ENCODE assay signal across 8 cellular contexts in genomic region chr19:55368701-55369563, GRCh38. TPM values are rescaled to one million over a fixed set of nuclear protein-coding genes. Genes with fewer than 3 reads are reported as not detected.
DNase-seq lines count a peak whose midpoint lies in the region; ATAC-seq, FAIRE-seq and TF ChIP-seq lines count a peak whose summit lies in the region.

No MANE protein-coding gene starts in this region.

- CTCF ChIA-PET in K562 (lab: Yijun Ruan, JAX; ENCODE audit: low intra/inter-chr PET ratio): no interaction called here

- FAIRE-seq in K562 (lab: Jason Lieb, UNC): no peak

- in situ Hi-C loops in K562 (cut with MboI): no loop called here

- peak overlapping the region; percentile 21; the same call in 1 of the 2 replicates for H3K27ac Mint-ChIP-seq in HFFc6

- WGBS in K562 (ENCODE audit: insufficient coverage, low coverage, missing lambda C conversion rate): 34% methylated on average over 19 of the region's 54 CpGs
- 9 to 20% methylated on average over 32 to 54 of the region's 54 CpGs for WGBS in lung, 2 donors

- TF ChIP-seq EP300 in K562 (IDR thresholded peaks at IDR 0.05; ENCODE audit: low read length): no peak

- no peak overlapping the region for H3K27ac ChIP-seq in K562 (ENCODE audit: extremely low read depth, low read depth, low read length)
- H3K27ac ChIP-seq in lung (ENCODE audit: low read depth in 1 of 2, low read length in 1 of 2): no peak overlapping the region

- BruUV-seq in K562 (replicated peaks; lab: Mats Ljungman, UMichigan): no TSS peak

- TF ChIP-seq CTCF in BE2C (IDR thresholded peaks at IDR 0.05; ENCODE audit: low read depth, low read length): no peak
- TF ChIP-seq CTCF in HFFc6 (IDR thresholded peaks at IDR 0.05): no peak
- no peak for TF ChIP-seq CTCF in K562 (IDR thresholded peaks at IDR 0.05 in 2 of 3, conservative IDR thresholded peaks at IDR 0.05 in 1 of 3; ENCODE audit: insufficient read depth in 2 of 3, low read depth in 1 of 3, low read length in 3 of 3)
- TF ChIP-seq CTCF in lung (IDR thresholded peaks at IDR 0.05; ENCODE audit: control extremely low read depth, extremely low read depth): no peak

- intact Hi-C loops in K562 (cut with micrococcal nuclease) (no loop called here), posterior vena cava (cut with DNase I) (no loop called here)

- POLR2A ChIA-PET in K562 (lab: Yijun Ruan, JAX): interaction anchor here (0.7 to 1.5 kb wide), 4 partner anchors 8 to 37 kb away, joined by 3 to 6 read pairs (median 4); no protein-coding TSS in a partner anchor

- H3K9ac ChIP-seq in K562 (ENCODE audit: insufficient read depth in 1 of 2, low read depth in 2 of 2, low read length in 2 of 2): peak overlapping the region; percentile 12 to 71; a peak in 3 of 4 replicates

- no peaks in the 10 kb centered on the region for H3K36me3 ChIP-seq in BE2C
- H3K36me3 ChIP-seq in K562 (ENCODE audit: control insufficient read depth, insufficient read depth, low read length): no peaks in the 10 kb centered on the region
- no peaks in the 10 kb centered on the region for H3K36me3 ChIP-seq in lung (ENCODE audit: control insufficient read depth in 2 of 2, insufficient read depth in 2 of 2, low read length in 2 of 2)

- peak overlapping the region; percentile 73 for H3K4me3 Mint-ChIP-seq in HFFc6

- H3K4me3 ChIP-seq in BE2C (ENCODE audit: low read depth, low read length) (peak overlapping the region; percentile 26), K562 (peak overlapping the region; percentile 19; the same call in 1 of the 2 replicates), lung (no peak overlapping the region)

- H3K27me3 ChIP-seq in BE2C (peaks cover 19% of the 10 kb centered on the region), K562 (ENCODE audit: control insufficient read depth in 2 of 2, insufficient read depth in 2 of 2, low read length in 2 of 2) (peaks cover 11% of the 10 kb centered on the region in 2 experiments; a peak in 4 of 5 replicates), lung (ENCODE audit: control insufficient read depth, insufficient read depth) (peaks cover 4% of the 10 kb centered on the region)

- no peaks in the 10 kb centered on the region for H3K9me1 ChIP-seq in K562 (ENCODE audit: control insufficient read depth, insufficient read depth, low read length)

- peaks cover 25% of the 10 kb centered on the region for H3K4me1 Mint-ChIP-seq in HFFc6 (ENCODE audit: low read depth)

- no peaks in the 10 kb centered on the region for H3K79me2 ChIP-seq in K562 (ENCODE audit: control insufficient read depth, insufficient read depth, low read length)

- DNase-seq in BE2C: no peak
- peak; percentile 20 for DNase-seq in HFFc6
- DNase-seq in K562 (ENCODE audit: extremely low read depth in 1 of 4, low spot score in 3 of 4): peak; percentile 67 to 92 (median 86)
- DNase-seq in lung (ENCODE audit: low spot score): no peak
- no peak for DNase-seq in putamen (ENCODE audit: low spot score)
- DNase-seq in posterior vena cava (ENCODE audit: low spot score): no peak
- DNase-seq in erythroblast (lab: John Stamatoyannopoulos, UW): no peak

- no peaks in the 10 kb centered on the region for H3K9me3 Mint-ChIP-seq in HFFc6

- H3K36me3 Mint-ChIP-seq in HFFc6 (ENCODE audit: low read depth): peaks cover 8% of the 10 kb centered on the region; the same call in 1 of the 2 replicates

- no peak for TF ChIP-seq POLR2A in K562 (conservative IDR thresholded peaks at IDR 0.05)
- no peak for TF ChIP-seq POLR2A in erythroblast (IDR thresholded peaks at IDR 0.05; ENCODE audit: low read length)

- 0 out of 2 replicates have a peak, but pooled peaks cover 3% of the 10 kb centered on the region for H4K20me1 ChIP-seq in K562 (replicated peaks; ENCODE audit: control insufficient read depth, insufficient read depth, low read length)

- ATAC-seq in K562 (peak; percentile 85), lung (ENCODE audit: insufficient read depth, low FRiP score) (peak; percentile 41), HG03439 (IDR thresholded peaks at IDR 0.05; ENCODE audit: unreplicated experiment) (no peak)

- TF ChIP-seq RAD21 in K562 (CRISPR knock-in tag; conservative IDR thresholded peaks at IDR 0.05 in 1 of 2, IDR thresholded peaks at IDR 0.05 in 1 of 2): no peak

- H2AFZ ChIP-seq in K562 (ENCODE audit: low read depth, low read length): peak overlapping the region; percentile 63

- H3K27me3 Mint-ChIP-seq in HFFc6 (ENCODE audit: insufficient read depth): peaks cover 2% of the 10 kb centered on the region; the same call in 1 of the 2 replicates

- H3K9me3 ChIP-seq in BE2C: no peaks in the 10 kb centered on the region
- H3K9me3 ChIP-seq in K562 (replicated peaks; ENCODE audit: control insufficient read depth, insufficient read depth, low read depth, low read length): no peaks in the 10 kb centered on the region
- peaks cover 0 to 4% of the 10 kb centered on the region in 2 donors for H3K9me3 ChIP-seq in lung (ENCODE audit: control insufficient read depth in 2 of 2, insufficient read depth in 1 of 2, low read length in 1 of 2)

- H3K4me1 ChIP-seq in BE2C (peaks cover 9% of the 10 kb centered on the region), K562 (replicated peaks in 1 of 2; ENCODE audit: control insufficient read depth in 2 of 2, insufficient read depth in 2 of 2, low read length in 2 of 2) (peaks cover under 1 to 52% of the 10 kb centered on the region in 2 experiments; a peak in 3 of 5 replicates), lung (ENCODE audit: control insufficient read depth in 2 of 2, insufficient read depth in 2 of 2, low read length in 2 of 2) (peaks cover 0 to 11% of the 10 kb centered on the region in 2 donors)

- peak overlapping the region; percentile 18; the same call in 1 of the 2 replicates for H3K4me2 ChIP-seq in K562 (ENCODE audit: insufficient read depth, low read length)

RNA-seq across cellular contexts. Expression of gene IL11, which starts 1.3 kb away (rescaled TPM):
- polyA plus RNA-seq in BE2C (2012; ENCODE audit: insufficient read depth, insufficient read length, low read depth): not detected
- total RNA-seq in HFFc6 (2021; fragmentation: NEBNext Ultra II Directional; extraction: Animal tissue kit (Norgen Biotek cat#: 25700)): 10 to 100 TPM; 22.2 to 43.4 (median 36.1) TPM
- total RNA-seq in K562 (2011; cell fraction: chromatin; rRNA removed; ENCODE audit: low replicate concordance): 0.28 and 0.97 TPM in 2 replicates
- total RNA-seq in K562 (2011; cell fraction: nucleolus; rRNA removed): 1.0 TPM in 1 of 2 replicates, not detected in the other
- total RNA-seq in K562 (2011; cell fraction: nucleoplasm; rRNA removed): 0.53 and 0.81 TPM in 2 replicates
- not detected in 2 replicates for total RNA-seq in K562 (2014; rRNA removed)
- total RNA-seq in K562 (2014; rRNA removed; fragmentation: Illumina TruSeq; extraction: Trizol): not detected in 2 replicates
- not detected in 2 replicates for total RNA-seq in K562 (2015; rRNA removed; fragmentation: Illumina TruSeq; extraction: Trizol)
- total RNA-seq in K562 (2021): not detected in 2 replicates
- polyA plus RNA-seq in K562 (2011; rRNA removed): 0.19 and 0.42 TPM in 2 replicates
- 0.12 and 1.5 TPM in 2 replicates for polyA plus RNA-seq in K562 (2011; cell fraction: cytosol; rRNA removed)
- polyA plus RNA-seq in K562 (2011; cell fraction: nucleus; rRNA removed): 1.2 and 3.6 TPM in 2 replicates
- 0.10 and 0.19 TPM in 2 replicates for polyA plus RNA-seq in K562 (2012)
- 0.06 TPM in 1 of 2 replicates, not detected in the other for polyA plus RNA-seq in K562 (2014; fragmentation: Illumina TruSeq; extraction: Trizol)
- not detected for polyA plus RNA-seq in K562 (2014; fragmentation: Nextera tagmentation; extraction: Ambion mirVana)
- polyA plus RNA-seq in K562 (2014; rRNA removed): 0.04 TPM in 1 of 2 replicates, not detected in the other
- polyA minus RNA-seq in K562 (2011; rRNA and poly(A)+ RNA removed): 0.11 TPM in 1 of 2 replicates, not detected in the other
- 0.86 TPM in 1 of 2 replicates, not detected in the other for polyA minus RNA-seq in K562 (2011; cell fraction: cytosol; rRNA and poly(A)+ RNA removed)
- 0.40 TPM in 1 of 2 replicates, not detected in the other for polyA minus RNA-seq in K562 (2011; cell fraction: nucleus; rRNA and poly(A)+ RNA removed)
- total RNA-seq in lung: under 1 TPM in 1 of 2 donors, not detected in 1; 0.74 TPM
- polyA plus RNA-seq in lung: under 1 TPM; 0.26 to 0.41 TPM
- total RNA-seq in posterior vena cava: not detected

RNA-seq across cellular contexts. Expression of gene GARIN5B, which starts 5.9 kb away (rescaled TPM):
- not detected for polyA plus RNA-seq in BE2C (2012; ENCODE audit: insufficient read depth, insufficient read length, low read depth)
- under 1 TPM in 1 of 6 experiments, not detected in 5; 0.05 TPM for total RNA-seq in HFFc6 (2021; fragmentation: NEBNext Ultra II Directional; extraction: Animal tissue kit (Norgen Biotek cat#: 25700))
- not detected in 2 replicates for total RNA-seq in K562 (2011; cell fraction: chromatin; rRNA removed; ENCODE audit: low replicate concordance)
- not detected in 2 replicates for total RNA-seq in K562 (2011; cell fraction: nucleolus; rRNA removed)
- total RNA-seq in K562 (2011; cell fraction: nucleoplasm; rRNA removed): not detected in 2 replicates
- total RNA-seq in K562 (2014; rRNA removed) (not detected in 2 replicates), K562 (2014; rRNA removed; fragmentation: Illumina TruSeq; extraction: Trizol) (not detected in 2 replicates), K562 (2015; rRNA removed; fragmentation: Illumina TruSeq; extraction: Trizol) (not detected in 2 replicates), K562 (2021) (not detected in 2 replicates), lung (under 1 TPM in 1 of 2 donors, not detected in 1; 0.09 TPM), posterior vena cava (not detected)
- polyA plus RNA-seq in K562 (2011; rRNA removed) (not detected in 2 replicates), K562 (2014; fragmentation: Illumina TruSeq; extraction: Trizol) (not detected in 2 replicates), K562 (2014; fragmentation: Nextera tagmentation; extraction: Ambion mirVana) (not detected), K562 (2014; rRNA removed) (not detected in 2 replicates), lung (not detected)
- not detected in 2 replicates for polyA plus RNA-seq in K562 (2011; cell fraction: cytosol; rRNA removed)
- 0.04 TPM in 1 of 2 replicates, not detected in the other for polyA plus RNA-seq in K562 (2011; cell fraction: nucleus; rRNA removed)
- not detected in 2 replicates for polyA plus RNA-seq in K562 (2012)
- not detected in 2 replicates for polyA minus RNA-seq in K562 (2011; rRNA and poly(A)+ RNA removed)
- not detected in 2 replicates for polyA minus RNA-seq in K562 (2011; cell fraction: cytosol; rRNA and poly(A)+ RNA removed)
- not detected in 2 replicates for polyA minus RNA-seq in K562 (2011; cell fraction: nucleus; rRNA and poly(A)+ RNA removed)

RNA-seq across cellular contexts. Expression of gene TMEM190, which starts 7.7 kb away (rescaled TPM):
- polyA plus RNA-seq in BE2C (2012; ENCODE audit: insufficient read depth, insufficient read length, low read depth): not detected
- total RNA-seq in HFFc6 (2021; fragmentation: NEBNext Ultra II Directional; extraction: Animal tissue kit (Norgen Biotek cat#: 25700)): 1 to 10 TPM in 1 of 6 experiments, under 1 TPM in 2, not detected in 3; 0.33 to 1.1 (median 0.61) TPM
- total RNA-seq in K562 (2011; cell fraction: chromatin; rRNA removed; ENCODE audit: low replicate concordance): not detected in 2 replicates
- not detected in 2 replicates for total RNA-seq in K562 (2011; cell fraction: nucleolus; rRNA removed)
- total RNA-seq in K562 (2011; cell fraction: nucleoplasm; rRNA removed): not detected in 2 replicates
- total RNA-seq in K562 (2014; rRNA removed): not detected in 2 replicates
- not detected in 2 replicates for total RNA-seq in K562 (2014; rRNA removed; fragmentation: Illumina TruSeq; extraction: Trizol)
- not detected in 2 replicates for total RNA-seq in K562 (2015; rRNA removed; fragmentation: Illumina TruSeq; extraction: Trizol)
- total RNA-seq in K562 (2021): not detected in 2 replicates
- polyA plus RNA-seq in K562 (2011; rRNA removed): not detected in 2 replicates
- polyA plus RNA-seq in K562 (2011; cell fraction: cytosol; rRNA removed): not detected in 2 replicates
- 0.37 TPM in 1 of 2 replicates, not detected in the other for polyA plus RNA-seq in K562 (2011; cell fraction: nucleus; rRNA removed)
- polyA plus RNA-seq in K562 (2012): not detected in 2 replicates
- not detected in 2 replicates for polyA plus RNA-seq in K562 (2014; fragmentation: Illumina TruSeq; extraction: Trizol)
- polyA plus RNA-seq in K562 (2014; fragmentation: Nextera tagmentation; extraction: Ambion mirVana): not detected
- polyA plus RNA-seq in K562 (2014; rRNA removed): not detected in 2 replicates
- polyA minus RNA-seq in K562 (2011; rRNA and poly(A)+ RNA removed): not detected in 2 replicates
- not detected in 2 replicates for polyA minus RNA-seq in K562 (2011; cell fraction: cytosol; rRNA and poly(A)+ RNA removed)
- not detected in 2 replicates for polyA minus RNA-seq in K562 (2011; cell fraction: nucleus; rRNA and poly(A)+ RNA removed)
- total RNA-seq in lung: 100 to 1,000 TPM in 1 of 2 donors, 10 to 100 TPM in 1; 14.3 to 106 TPM
- 10 to 100 TPM; 56.2 to 68.8 TPM for polyA plus RNA-seq in lung
- not detected for total RNA-seq in posterior vena cava

RNA-seq across cellular contexts. Expression of gene COX6B2, which starts 14.4 kb away (rescaled TPM):
- not detected for polyA plus RNA-seq in BE2C (2012; ENCODE audit: insufficient read depth, insufficient read length, low read depth)
- total RNA-seq in HFFc6 (2021; fragmentation: NEBNext Ultra II Directional; extraction: Animal tissue kit (Norgen Biotek cat#: 25700)): not detected
- 4.5 and 12.9 TPM in 2 replicates for total RNA-seq in K562 (2011; cell fraction: chromatin; rRNA removed; ENCODE audit: low replicate concordance)
- total RNA-seq in K562 (2011; cell fraction: nucleolus; rRNA removed): 6.8 and 7.2 TPM in 2 replicates
- 7.8 and 8.9 TPM in 2 replicates for total RNA-seq in K562 (2011; cell fraction: nucleoplasm; rRNA removed)
- total RNA-seq in K562 (2014; rRNA removed) (0.59 and 1.3 TPM in 2 replicates), K562 (2014; rRNA removed; fragmentation: Illumina TruSeq; extraction: Trizol) (0.40 and 0.61 TPM in 2 replicates), K562 (2015; rRNA removed; fragmentation: Illumina TruSeq; extraction: Trizol) (0.23 and 0.83 TPM in 2 replicates), K562 (2021) (2.5 and 2.6 TPM in 2 replicates), lung (1 to 10 TPM in 1 of 2 donors, not detected in 1; 1.4 TPM), posterior vena cava (1 to 10 TPM in 1 of 2 donors, not detected in 1; 1.3 TPM)
- polyA plus RNA-seq in K562 (2011; rRNA removed) (1.8 and 1.9 TPM in 2 replicates), K562 (2014; fragmentation: Illumina TruSeq; extraction: Trizol) (1.2 and 2.1 TPM in 2 replicates), K562 (2014; fragmentation: Nextera tagmentation; extraction: Ambion mirVana) (under 1 TPM; 0.56 to 0.71 TPM), K562 (2014; rRNA removed) (1.4 and 1.5 TPM in 2 replicates), lung (under 1 TPM; 0.16 to 0.50 TPM)
- polyA plus RNA-seq in K562 (2011; cell fraction: cytosol; rRNA removed): 1.0 and 2.3 TPM in 2 replicates
- polyA plus RNA-seq in K562 (2011; cell fraction: nucleus; rRNA removed): 13.4 and 60.3 TPM in 2 replicates
- polyA plus RNA-seq in K562 (2012): 0.97 and 1.7 TPM in 2 replicates
- 0.51 and 0.60 TPM in 2 replicates for polyA minus RNA-seq in K562 (2011; rRNA and poly(A)+ RNA removed)
- polyA minus RNA-seq in K562 (2011; cell fraction: cytosol; rRNA and poly(A)+ RNA removed): 0.38 TPM in 1 of 2 replicates, not detected in the other
- polyA minus RNA-seq in K562 (2011; cell fraction: nucleus; rRNA and poly(A)+ RNA removed): 1.8 and 2.6 TPM in 2 replicates

RNA-seq across cellular contexts. Expression of gene TMEM238, which starts 15.2 kb away (rescaled TPM):
- polyA plus RNA-seq in BE2C (2012; ENCODE audit: insufficient read depth, insufficient read length, low read depth): 4.6 TPM
- total RNA-seq in HFFc6 (2021; fragmentation: NEBNext Ultra II Directional; extraction: Animal tissue kit (Norgen Biotek cat#: 25700)): 1 to 10 TPM in 2 of 6 experiments, under 1 TPM in 4; 0.26 to 2.4 (median 0.64) TPM
- not detected in 2 replicates for total RNA-seq in K562 (2011; cell fraction: chromatin; rRNA removed; ENCODE audit: low replicate concordance)
- 0.53 and 1.5 TPM in 2 replicates for total RNA-seq in K562 (2011; cell fraction: nucleolus; rRNA removed)
- total RNA-seq in K562 (2011; cell fraction: nucleoplasm; rRNA removed): not detected in 2 replicates
- total RNA-seq in K562 (2014; rRNA removed): 3.6 and 3.7 TPM in 2 replicates
- 0.18 TPM in 1 of 2 replicates, not detected in the other for total RNA-seq in K562 (2014; rRNA removed; fragmentation: Illumina TruSeq; extraction: Trizol)
- total RNA-seq in K562 (2015; rRNA removed; fragmentation: Illumina TruSeq; extraction: Trizol): 0.18 and 0.38 TPM in 2 replicates
- 4.3 and 5.1 TPM in 2 replicates for total RNA-seq in K562 (2021)
- polyA plus RNA-seq in K562 (2011; rRNA removed): 0.18 TPM in 1 of 2 replicates, not detected in the other
- 0.21 and 3.5 TPM in 2 replicates for polyA plus RNA-seq in K562 (2011; cell fraction: cytosol; rRNA removed)
- polyA plus RNA-seq in K562 (2011; cell fraction: nucleus; rRNA removed): 0.67 TPM in 1 of 2 replicates, not detected in the other
- 1.4 and 1.7 TPM in 2 replicates for polyA plus RNA-seq in K562 (2012)
- polyA plus RNA-seq in K562 (2014; fragmentation: Illumina TruSeq; extraction: Trizol): not detected in 2 replicates
- not detected for polyA plus RNA-seq in K562 (2014; fragmentation: Nextera tagmentation; extraction: Ambion mirVana)
- 1.3 and 2.1 TPM in 2 replicates for polyA plus RNA-seq in K562 (2014; rRNA removed)
- polyA minus RNA-seq in K562 (2011; rRNA and poly(A)+ RNA removed): not detected in 2 replicates
- polyA minus RNA-seq in K562 (2011; cell fraction: cytosol; rRNA and poly(A)+ RNA removed): not detected in 2 replicates
- polyA minus RNA-seq in K562 (2011; cell fraction: nucleus; rRNA and poly(A)+ RNA removed): 0.40 and 0.89 TPM in 2 replicates
- 10 to 100 TPM in 1 of 2 donors, under 1 TPM in 1; 0.43 to 31.0 TPM for total RNA-seq in lung
- polyA plus RNA-seq in lung: under 1 TPM; 0.76 to 0.89 TPM
- total RNA-seq in posterior vena cava: under 1 TPM; 0.69 to 0.90 TPM

Comparison
In these comparisons a context has a peak if more than half of its experiments do, and no peak if none do; other contexts are left out.
1. DNase-seq: peak in HFFc6 (single experiment) and K562 (4 of 4); none in BE2C (single experiment), lung (single experiment), putamen (single experiment), posterior vena cava (single experiment) and erythroblast (0 of 2).
2. RNA of gene IL11, which starts 1.3 kb away (total RNA-seq): 22.2 to 43.4 TPM in HFFc6; 0.74 TPM in lung, not detected in posterior vena cava and 0.28 to 1.0 TPM in K562; every median in the first group is over 10 times any median in the second.
3. RNA of gene TMEM190, which starts 7.7 kb away (total RNA-seq): 14.3 to 106 TPM in lung; 0.33 to 1.1 TPM in HFFc6, not detected in K562 and not detected in posterior vena cava; every median in the first group is over 4 times any median in the second.